Comparison of ENCODE assay signal across 28 cellular contexts in the genomic region with DNA sequence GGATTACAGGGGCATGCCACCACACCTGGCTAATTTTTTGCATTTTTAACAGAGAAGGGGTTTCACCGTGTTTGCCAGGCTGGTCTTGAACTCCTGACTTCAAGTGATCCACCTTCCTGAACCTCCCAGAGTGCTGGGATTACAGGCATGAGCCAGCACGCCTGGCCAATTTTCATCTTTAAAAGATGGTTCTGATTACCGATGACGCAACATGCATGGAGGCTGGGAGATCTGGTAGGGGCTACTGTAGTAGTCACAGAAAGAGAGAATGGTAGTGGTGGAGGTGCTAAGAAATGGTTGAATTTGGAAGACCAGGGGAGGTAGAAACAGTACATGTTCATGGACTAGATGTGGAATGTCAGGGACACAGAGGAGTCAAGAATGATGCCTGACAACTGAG. TPM values are rescaled to one million over a fixed set of nuclear protein-coding genes. Genes with fewer than 3 reads are reported as not detected.
"Had no signal": no experiment of that assay in that cellular context is flagged by ENCODE, and none has a peak within 500 bp of the region (broad histone marks: within the 10 kb centered on the region; RNA-seq: fewer than 3 reads in every experiment).

No MANE protein-coding gene starts in this region.

- H3K36me3 ChIP-seq: esophagus squamous epithelium, gastrocnemius medialis, heart right ventricle, left lung, lower lobe of right lung had no signal

- ATAC-seq: esophagus mucosa, gastrocnemius medialis, heart right ventricle, left cardiac atrium, left lung, left ventricle myocardium superior, lower lobe of right lung, mucosa of descending colon had no signal

- H3K27ac ChIP-seq: coronary artery, dorsolateral prefrontal cortex, epithelial cell of prostate, esophagus squamous epithelium, gastrocnemius medialis, heart right ventricle, left lung, lower lobe of right lung had no signal

- DNase-seq: dermis blood vessel endothelial cell; dorsolateral prefrontal cortex; effector CD4-positive, alpha-beta T cell; effector memory CD4-positive, alpha-beta T cell; erythroblast; esophagus squamous epithelium; foreskin fibroblast; foreskin melanocyte; gastrocnemius medialis; glutamatergic neuron; heart right ventricle; hippocampal formation; left cardiac atrium; left lung; left ventricle myocardium superior; lower lobe of right lung; mesenchymal stem cell; mucosa of descending colon; naive B cell had no signal

- H3K4me3 ChIP-seq: coronary artery, dorsolateral prefrontal cortex, esophagus squamous epithelium, gastrocnemius medialis, heart right ventricle, left lung, lower lobe of right lung, mucosa of descending colon had no signal

- H3K9me3 ChIP-seq: esophagus squamous epithelium, gastrocnemius medialis, heart right ventricle, left lung, lower lobe of right lung, mucosa of descending colon had no signal

- H3K4me1 ChIP-seq: esophagus squamous epithelium, gastrocnemius medialis, heart right ventricle, left lung, lower lobe of right lung had no signal

- H3K27me3 ChIP-seq: dorsolateral prefrontal cortex, esophagus squamous epithelium, gastrocnemius medialis, heart right ventricle, left lung had no signal

- FAIRE-seq: colon, endometrium, islet of Langerhans, keratinocyte had no signal

RNA-seq across cellular contexts. Expression of gene RETREG1, which starts 22.4 kb away (rescaled TPM):
- total RNA-seq: glomerular endothelial cell, lung microvascular endothelial cell had no signal
